In genomic region chr17:7854851-7855642, GRCh38 we compare ENCODE assay signal across 8 cellular contexts. TPM values are rescaled to one million over a fixed set of nuclear protein-coding genes. Genes with fewer than 3 reads are reported as not detected.
DNase-seq lines count a peak whose midpoint lies in the region; ATAC-seq and TF ChIP-seq lines count a peak whose summit lies in the region.

A gene with protein sequence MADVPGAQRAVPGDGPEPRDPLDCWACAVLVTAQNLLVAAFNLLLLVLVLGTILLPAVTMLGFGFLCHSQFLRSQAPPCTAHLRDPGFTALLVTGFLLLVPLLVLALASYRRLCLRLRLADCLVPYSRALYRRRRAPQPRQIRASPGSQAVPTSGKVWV (plus strand): TSS chr17:7855066. CDS start chr17:7855075, 9 bp downstream.

- peaks cover 26 to 28% of the 10 kb centered on the region in 2 donors for H3K36me3 ChIP-seq in mucosa of rectum (ENCODE audit: control insufficient read depth in 2 of 2, insufficient read depth in 2 of 2, low read length in 2 of 2)

- H3K4me1 ChIP-seq in mucosa of rectum (ENCODE audit: control insufficient read depth in 2 of 2, insufficient read depth in 2 of 2, low read length in 2 of 2) = peaks cover 39 to 41% of the 10 kb centered on the region in 2 donors

- TF ChIP-seq CTCF in 22Rv1 (IDR thresholded peaks at IDR 0.05) (no peak), LNCaP clone FGC (IDR thresholded peaks at IDR 0.05; ENCODE audit: control insufficient read depth, extremely low read depth, insufficient read depth) (no peak), dorsolateral prefrontal cortex (IDR thresholded peaks at IDR 0.05 in 54 of 56, conservative IDR thresholded peaks at IDR 0.05 in 2 of 56; ENCODE audit: low read depth in 1 of 56, partially characterized antibody in 56 of 56) (no peak)

- H3K27me3 ChIP-seq in dorsolateral prefrontal cortex = no peaks in the 10 kb centered on the region
- H3K27me3 ChIP-seq in mucosa of rectum (ENCODE audit: control insufficient read depth in 2 of 2, insufficient read depth in 2 of 2, low read length in 2 of 2) = no peaks in the 10 kb centered on the region

- no peak within 1 kb of the TSS for H3K9ac ChIP-seq in mucosa of rectum (ENCODE audit: low read depth in 1 of 2, low read length in 2 of 2)

- no peaks in the 10 kb centered on the region for H3K9me3 ChIP-seq in mucosa of rectum (ENCODE audit: control insufficient read depth in 2 of 2, low read length in 2 of 2)

- no peak for ATAC-seq in HG02610 (IDR thresholded peaks at IDR 0.05; ENCODE audit: unreplicated experiment)

- no peak for DNase-seq in LNCaP clone FGC (ENCODE audit: low read depth)
- DNase-seq in dorsolateral prefrontal cortex = peak in 1 of 10 donors; percentile 25
- DNase-seq in NCI-H2081 (lab: John Stamatoyannopoulos, UW) = no peak
- no peak for DNase-seq in RPMI8226
- DNase-seq in DMS 273 (lab: John Stamatoyannopoulos, UW; ENCODE audit: unreplicated experiment) = no peak

- H3K27ac ChIP-seq in 22Rv1 = peak within 1 kb of the TSS; percentile 98
- H3K27ac ChIP-seq in dorsolateral prefrontal cortex = peak within 1 kb of the TSS in 50 of 59 donors; percentile 7 to 99 (median 97)
- H3K27ac ChIP-seq in mucosa of rectum (ENCODE audit: low read depth in 2 of 2, low read length in 2 of 2) = peak within 1 kb of the TSS; percentile 52 to 87

- H3K4me3 ChIP-seq in LNCaP clone FGC (ENCODE audit: low read depth, low read length) (peak within 1 kb of the TSS; percentile 63), dorsolateral prefrontal cortex (peak within 1 kb of the TSS in 55 of 59 donors; percentile 63 to 99 (median 86)), mucosa of rectum (ENCODE audit: low read length in 2 of 2) (peak within 1 kb of the TSS in 1 of 2 donors; percentile 33)

- intact Hi-C loops in dorsolateral prefrontal cortex (cut with DNase I) = loop anchor here (5.0 kb wide), 3 partner anchors 113 to 202 kb away; partner anchors contain the start of genes TP53 (in 1 of the 2) and WRAP53 (in 1 of the 2)

RNA-seq across cellular contexts. Expression of the gene that starts here (rescaled TPM):
- total RNA-seq in dorsolateral prefrontal cortex = 10 to 100 TPM in 1 of 120 experiments, 1 to 10 TPM in 114, under 1 TPM in 4, not detected in 1; 0.69 to 10.3 (median 3.2) TPM
